Comparison of ENCODE assay signal across 14 cellular contexts in the genomic region with DNA sequence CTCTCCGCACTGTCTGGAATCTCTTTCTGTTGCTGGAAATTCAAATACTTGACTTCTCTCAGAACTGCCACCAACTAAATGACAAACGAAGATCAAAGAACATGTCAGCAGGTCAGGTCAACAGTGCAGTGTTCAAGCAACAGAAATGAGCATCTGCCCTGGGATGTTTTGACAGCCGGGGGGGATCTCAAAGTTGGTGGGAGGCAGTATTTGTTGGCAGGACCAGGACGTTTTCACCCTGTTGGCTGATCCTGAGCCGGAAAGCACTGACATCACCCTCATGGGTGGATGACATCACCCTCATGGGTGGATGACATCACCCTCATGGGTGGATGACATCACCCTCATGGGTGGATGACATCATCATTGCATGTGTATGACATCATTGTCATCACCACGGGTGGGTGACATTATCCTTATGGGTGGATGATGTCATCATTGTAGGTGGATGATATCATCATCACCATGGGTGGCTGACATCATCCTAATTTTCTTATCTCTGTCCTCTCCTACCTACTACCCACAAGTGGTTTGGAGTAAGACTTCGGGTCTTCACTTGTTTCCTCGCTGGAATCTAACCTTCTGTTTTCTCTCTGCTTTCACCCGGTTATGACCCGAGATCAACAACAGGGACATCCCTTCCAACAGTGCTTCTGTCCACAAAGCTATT. TPM values are rescaled to one million over a fixed set of nuclear protein-coding genes. Genes with fewer than 3 reads are reported as not detected.
A peak's percentile ranks its signal among the peaks of the same experiment; 100 is the strongest.
DNase-seq lines count a peak whose midpoint lies in the region; ATAC-seq, FAIRE-seq and TF ChIP-seq lines count a peak whose summit lies in the region.
"Had no signal": no experiment of that assay in that cellular context is flagged by ENCODE, and none has a peak within 500 bp of the region (broad histone marks: within the 10 kb centered on the region; RNA-seq: fewer than 3 reads in every experiment).

No MANE protein-coding gene starts in this region.

- 83 to 86% methylated on average over 10 of the region's 10 CpGs for WGBS in GM23248 (ENCODE audit: low coverage in 1 of 2, low lambda C conversion rate in 2 of 2, missing lambda C conversion rate in 2 of 2), 2 experiments

- peaks cover 13% of the 10 kb centered on the region for H3F3A ChIP-seq in GM23248 (ENCODE audit: insufficient read depth)

- H3K9me3 ChIP-seq in A673 (ENCODE audit: low read depth, low read length, poor library complexity, severe bottlenecking) (no peaks in the 10 kb centered on the region), GM23248 (ENCODE audit: low read depth) (no peaks in the 10 kb centered on the region), kidney (ENCODE audit: control insufficient read depth in 1 of 2, low read length in 2 of 2) (no peaks in the 10 kb centered on the region)
- no peaks in the 10 kb centered on the region for H3K9me3 ChIP-seq in effector memory CD4-positive, alpha-beta T cell (ENCODE audit: control insufficient read depth, low read length)

- no TSS peak for BruUV-seq in A673 (replicated peaks; lab: Mats Ljungman, UMichigan)

- H3K4me2 ChIP-seq in GM23248 (ENCODE audit: unreplicated experiment): no peak overlapping the region
- H3K4me2 ChIP-seq: hepatocyte had no signal

- DNase-seq in A673 (ENCODE audit: low spot score) (peak; percentile 17), GM23248 (peak; percentile 61), SW480 (ENCODE audit: low spot score) (peak; percentile 44), fibroblast of pulmonary artery (ENCODE audit: low read depth) (peak; percentile 28), kidney (no peak), NCI-H187 treated with DMSO at 0.1 percent for 48 hours (lab: John Stamatoyannopoulos, UW) (no peak)
- no peak for DNase-seq in effector memory CD4-positive, alpha-beta T cell
- DNase-seq: effector CD8-positive, alpha-beta T cell; NCI-H1417; stimulated activated naive CD4-positive, alpha-beta T cell treated with Interleukin-2 at 50 U/mL for 16 hours had no signal

- CTCF ChIA-PET in A673 (lab: Charles Lee): interaction anchor here (0.6 kb wide), 1 partner anchor 474 kb away, joined by 14 read pairs; no protein-coding TSS in a partner anchor

- H3K4me3 ChIP-seq in A673 (ENCODE audit: low read depth, low read length, poor library complexity, severe bottlenecking): no peak overlapping the region
- no peak overlapping the region for H3K4me3 ChIP-seq in GM23248
- H3K4me3 ChIP-seq in fibroblast of pulmonary artery (replicated peaks; ENCODE audit: low read depth, low read length): no peak overlapping the region
- H3K4me3 ChIP-seq in kidney (ENCODE audit: low read length in 2 of 2): no peak overlapping the region
- no peak overlapping the region for H3K4me3 ChIP-seq in effector memory CD4-positive, alpha-beta T cell (ENCODE audit: insufficient read depth, low read depth, low read length, poor library complexity, severe bottlenecking)
- H3K4me3 ChIP-seq: hepatocyte had no signal

- H3K4me1 ChIP-seq in A673 (ENCODE audit: insufficient read depth, low read length, poor library complexity, severe bottlenecking) (peaks cover 9% of the 10 kb centered on the region), GM23248 (ENCODE audit: insufficient read depth) (peaks cover 10% of the 10 kb centered on the region), kidney (ENCODE audit: control insufficient read depth in 1 of 2, insufficient read depth in 1 of 2, low read depth in 1 of 2, low read length in 2 of 2) (peaks cover 4 to 6% of the 10 kb centered on the region in 2 donors)
- H3K4me1 ChIP-seq in effector memory CD4-positive, alpha-beta T cell (ENCODE audit: control insufficient read depth, insufficient read depth, low read length, poor library complexity, severe bottlenecking): no peaks in the 10 kb centered on the region

- H3K36me3 ChIP-seq in A673 (ENCODE audit: insufficient read depth, low read length, poor library complexity, severe bottlenecking): no peaks in the 10 kb centered on the region
- H3K36me3 ChIP-seq in GM23248 (ENCODE audit: low read depth): no peaks in the 10 kb centered on the region
- no peaks in the 10 kb centered on the region for H3K36me3 ChIP-seq in kidney (ENCODE audit: control insufficient read depth in 1 of 2, insufficient read depth in 2 of 2, low read length in 2 of 2)
- no peaks in the 10 kb centered on the region for H3K36me3 ChIP-seq in effector memory CD4-positive, alpha-beta T cell (ENCODE audit: control insufficient read depth, insufficient read depth, low read length)

- H3K27me3 ChIP-seq in A673 (replicated peaks; ENCODE audit: insufficient read depth, low read depth, low read length, poor library complexity) (no peaks in the 10 kb centered on the region), GM23248 (replicated peaks; ENCODE audit: insufficient read depth) (peaks cover 9% of the 10 kb centered on the region)
- no peaks in the 10 kb centered on the region for H3K27me3 ChIP-seq in effector memory CD4-positive, alpha-beta T cell (replicated peaks; ENCODE audit: control insufficient read depth, insufficient read depth, low read length, poor library complexity, severe bottlenecking)
- H3K27me3 ChIP-seq: hepatocyte had no signal

- ATAC-seq in HG02981 (IDR thresholded peaks at IDR 0.05; ENCODE audit: unreplicated experiment): no peak

- H3K9ac ChIP-seq in GM23248: no peak overlapping the region
- no peak overlapping the region for H3K9ac ChIP-seq in kidney (ENCODE audit: low read length in 2 of 2)

- in situ Hi-C loops in GM23248 (cut with MboI): no loop called here

- intact Hi-C loops in A673 (cut with micrococcal nuclease; ENCODE audit: unreplicated experiment) (no loop called here), kidney (cut with DNase I) (no loop called here)

- no peaks in the 10 kb centered on the region for H3K79me2 ChIP-seq in GM23248 (ENCODE audit: insufficient read depth)
- H3K79me2 ChIP-seq: hepatocyte had no signal

- H2AFZ ChIP-seq in GM23248: no peak overlapping the region
- H2AFZ ChIP-seq: hepatocyte had no signal

- H3K27ac ChIP-seq in A673 (ENCODE audit: low read depth, low read length, poor library complexity, severe bottlenecking) (no peak overlapping the region), GM23248 (0 out of 2 replicates have a peak overlapping the region, but pooled peaks have one; percentile 24), kidney (ENCODE audit: low read depth in 2 of 2, low read length in 2 of 2) (no peak overlapping the region)
- no peak overlapping the region for H3K27ac ChIP-seq in effector memory CD4-positive, alpha-beta T cell (ENCODE audit: insufficient read depth, low read length, poor library complexity, severe bottlenecking)
- H3K27ac ChIP-seq: hepatocyte had no signal

- no peaks in the 10 kb centered on the region for H3K9me2 ChIP-seq in GM23248 (ENCODE audit: insufficient read depth)

- no peak for TF ChIP-seq CTCF in A673 (conservative IDR thresholded peaks at IDR 0.05; ENCODE audit: low read depth, low read length)
- TF ChIP-seq CTCF in fibroblast of pulmonary artery (IDR thresholded peaks at IDR 0.05; ENCODE audit: low read length, missing control alignments): no peak
- no peak for TF ChIP-seq CTCF in kidney (IDR thresholded peaks at IDR 0.05; ENCODE audit: borderline replicate concordance, extremely low read depth, insufficient read depth)

- POLR2A ChIA-PET in A673 (lab: Charles Lee; ENCODE audit: low non-redundant PET): interaction anchor here (0.6 kb wide), 1 partner anchor 60 kb away, joined by 3 read pairs; no protein-coding TSS in a partner anchor

- no peaks in the 10 kb centered on the region for H4K20me1 ChIP-seq in GM23248 (ENCODE audit: insufficient read depth)

- FAIRE-seq in kidney (lab: Jason Lieb, UNC): no peak

RNA-seq across cellular contexts. Expression of a gene that starts 18.9 kb away (rescaled TPM):
- 0.11 and 0.22 TPM in 2 replicates for total RNA-seq in A673 (2021)
- not detected in 2 replicates for total RNA-seq in GM23248 (2014; rRNA removed; shearing (Covaris generic))
- polyA plus RNA-seq in GM23248 (2016; fragmentation: Nextera tagmentation; extraction: Ambion mirVana): 0.18 and 0.64 TPM in 2 replicates
- 0.09 TPM for total RNA-seq in kidney
- polyA plus RNA-seq in kidney (ENCODE audit: insufficient read depth, low read depth, low replicate concordance): 0.17 TPM
- total RNA-seq: HT1080, progenitor cell of endocrine pancreas had no signal

Comparison
In these comparisons a context has a peak if more than half of its experiments do, and no peak if none do; other contexts are left out.
1. DNase-seq: peak in A673 (single experiment), GM23248 (single experiment), SW480 (single experiment) and fibroblast of pulmonary artery (single experiment); none in kidney (single experiment), effector memory CD4-positive, alpha-beta T cell (0 of 3) and NCI-H187 treated with DMSO at 0.1 percent for 48 hours (single experiment).